Comparison of ENCODE assay signal across 1 cellular context in genomic region chr21:43311303-43311817, GRCh38.
TF ChIP-seq lines count a peak whose summit lies in the region.

No MANE protein-coding gene starts in this region.

TF ChIP-seq in HEK293, 187 proteins besides CTCF, POLR2A, EP300 and RAD21 (continued from another document and continues in another):
- TF ChIP-seq ATF2 (tag by site-specific recombination; IDR thresholded peaks at IDR 0.05; ENCODE audit: low read depth) (peak; percentile 79), ZEB2 (tag by site-specific recombination; IDR thresholded peaks at IDR 0.05) (no peak), ZNF311 (tag by site-specific recombination; IDR thresholded peaks at IDR 0.05; ENCODE audit: borderline replicate concordance) (no peak), ZNF433 (tag by site-specific recombination; IDR thresholded peaks at IDR 0.05; ENCODE audit: low read depth) (no peak), ZNF610 (tag by site-specific recombination; IDR thresholded peaks at IDR 0.05; ENCODE audit: borderline replicate concordance) (no peak), ZNF335 (tag by site-specific recombination; conservative IDR thresholded peaks at IDR 0.05) (no peak), ZBTB17 (tag by site-specific recombination; IDR thresholded peaks at IDR 0.05) (0 out of 2 replicates have a peak, but pooled peaks have one; percentile 33), HOXA7 (CRISPR knock-in tag; IDR thresholded peaks at IDR 0.05; ENCODE audit: borderline replicate concordance) (no peak), AEBP2 (tag by site-specific recombination; IDR thresholded peaks at IDR 0.05; ENCODE audit: borderline replicate concordance) (no peak), ZNF629 (tag by site-specific recombination; IDR thresholded peaks at IDR 0.05) (peak; percentile 72), KLF16 (tag by site-specific recombination; IDR thresholded peaks at IDR 0.05) (no peak), ZFP37 (tag by site-specific recombination; IDR thresholded peaks at IDR 0.05) (no peak), ZSCAN16 (tag by site-specific recombination; IDR thresholded peaks at IDR 0.05) (no peak), ZNF121 (tag by site-specific recombination; IDR thresholded peaks at IDR 0.05) (no peak), ZNF18 (tag by site-specific recombination; IDR thresholded peaks at IDR 0.05) (no peak), ZIC2 (tag by site-specific recombination; IDR thresholded peaks at IDR 0.05) (peak; percentile 89), TCF7L2 (IDR thresholded peaks at IDR 0.05; ENCODE audit: borderline replicate concordance, low read depth, low read length) (no peak), ZNF174 (tag by site-specific recombination; IDR thresholded peaks at IDR 0.05) (no peak), GLIS1 (tag by site-specific recombination; IDR thresholded peaks at IDR 0.05) (peak; percentile 100), ZNF692 (tag by site-specific recombination; IDR thresholded peaks at IDR 0.05) (peak; percentile 80), SCRT2 (tag by site-specific recombination; IDR thresholded peaks at IDR 0.05) (no peak), ZNF473 (tag by site-specific recombination; IDR thresholded peaks at IDR 0.05) (no peak), ZNF449 (tag by site-specific recombination; IDR thresholded peaks at IDR 0.05) (no peak), ZNF324 (tag by site-specific recombination; IDR thresholded peaks at IDR 0.05) (no peak; the same call in 1 of the 2 replicates), BCL11B (tag by site-specific recombination; IDR thresholded peaks at IDR 0.05; ENCODE audit: low read depth) (no peak), KLF1 (tag by site-specific recombination; IDR thresholded peaks at IDR 0.05) (peak; percentile 66), ZFP41 (tag by site-specific recombination; IDR thresholded peaks at IDR 0.05; ENCODE audit: borderline replicate concordance) (no peak), IKZF3 (tag by site-specific recombination; IDR thresholded peaks at IDR 0.05) (no peak), EGR2 (tag by site-specific recombination; IDR thresholded peaks at IDR 0.05; ENCODE audit: low read depth) (no peak)
- TF ChIP-seq, protein P1, sequence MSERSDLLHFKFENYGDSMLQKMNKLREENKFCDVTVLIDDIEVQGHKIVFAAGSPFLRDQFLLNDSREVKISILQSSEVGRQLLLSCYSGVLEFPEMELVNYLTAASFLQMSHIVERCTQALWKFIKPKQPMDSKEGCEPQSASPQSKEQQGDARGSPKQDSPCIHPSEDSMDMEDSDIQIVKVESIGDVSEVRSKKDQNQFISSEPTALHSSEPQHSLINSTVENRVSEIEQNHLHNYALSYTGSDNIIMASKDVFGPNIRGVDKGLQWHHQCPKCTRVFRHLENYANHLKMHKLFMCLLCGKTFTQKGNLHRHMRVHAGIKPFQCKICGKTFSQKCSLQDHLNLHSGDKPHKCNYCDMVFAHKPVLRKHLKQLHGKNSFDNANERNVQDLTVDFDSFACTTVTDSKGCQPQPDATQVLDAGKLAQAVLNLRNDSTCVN (tag by site-specific recombination; optimal IDR thresholded peaks at IDR 0.05), result no peak
- TF ChIP-seq, protein P2, sequence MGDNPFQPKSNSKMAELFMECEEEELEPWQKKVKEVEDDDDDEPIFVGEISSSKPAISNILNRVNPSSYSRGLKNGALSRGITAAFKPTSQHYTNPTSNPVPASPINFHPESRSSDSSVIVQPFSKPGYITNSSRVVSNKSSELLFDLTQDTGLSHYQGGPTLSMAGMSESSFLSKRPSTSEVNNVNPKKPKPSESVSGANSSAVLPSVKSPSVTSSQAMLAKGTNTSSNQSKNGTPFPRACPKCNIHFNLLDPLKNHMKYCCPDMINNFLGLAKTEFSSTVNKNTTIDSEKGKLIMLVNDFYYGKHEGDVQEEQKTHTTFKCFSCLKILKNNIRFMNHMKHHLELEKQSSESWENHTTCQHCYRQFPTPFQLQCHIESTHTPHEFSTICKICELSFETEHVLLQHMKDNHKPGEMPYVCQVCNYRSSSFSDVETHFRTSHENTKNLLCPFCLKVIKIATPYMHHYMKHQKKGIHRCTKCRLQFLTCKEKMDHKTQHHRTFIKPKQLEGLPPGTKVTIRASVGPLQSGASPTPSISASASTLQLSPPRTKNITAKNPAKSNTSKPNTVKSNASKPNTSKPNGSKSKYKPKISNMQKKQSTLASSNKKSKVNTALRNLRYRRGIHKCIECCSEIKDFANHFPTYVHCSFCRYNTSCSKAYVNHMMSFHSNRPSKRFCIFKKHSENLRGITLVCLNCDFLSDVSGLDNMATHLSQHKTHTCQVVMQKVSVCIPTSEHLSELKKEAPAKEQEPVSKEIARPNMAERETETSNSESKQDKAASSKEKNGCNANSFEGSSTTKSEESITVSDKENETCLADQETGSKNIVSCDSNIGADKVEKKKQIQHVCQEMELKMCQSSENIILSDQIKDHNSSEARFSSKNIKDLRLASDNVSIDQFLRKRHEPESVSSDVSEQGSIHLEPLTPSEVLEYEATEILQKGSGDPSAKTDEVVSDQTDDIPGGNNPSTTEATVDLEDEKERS (tag by site-specific recombination; IDR thresholded peaks at IDR 0.05), result no peak
- TF ChIP-seq, protein P3, sequence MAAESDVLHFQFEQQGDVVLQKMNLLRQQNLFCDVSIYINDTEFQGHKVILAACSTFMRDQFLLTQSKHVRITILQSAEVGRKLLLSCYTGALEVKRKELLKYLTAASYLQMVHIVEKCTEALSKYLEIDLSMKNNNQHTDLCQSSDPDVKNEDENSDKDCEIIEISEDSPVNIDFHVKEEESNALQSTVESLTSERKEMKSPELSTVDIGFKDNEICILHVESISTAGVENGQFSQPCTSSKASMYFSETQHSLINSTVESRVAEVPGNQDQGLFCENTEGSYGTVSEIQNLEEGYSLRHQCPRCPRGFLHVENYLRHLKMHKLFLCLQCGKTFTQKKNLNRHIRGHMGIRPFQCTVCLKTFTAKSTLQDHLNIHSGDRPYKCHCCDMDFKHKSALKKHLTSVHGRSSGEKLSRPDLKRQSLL (tag by site-specific recombination; IDR thresholded peaks at IDR 0.05), result peak; percentile 50; the same call in 1 of the 2 replicates
- TF ChIP-seq, protein P4, sequence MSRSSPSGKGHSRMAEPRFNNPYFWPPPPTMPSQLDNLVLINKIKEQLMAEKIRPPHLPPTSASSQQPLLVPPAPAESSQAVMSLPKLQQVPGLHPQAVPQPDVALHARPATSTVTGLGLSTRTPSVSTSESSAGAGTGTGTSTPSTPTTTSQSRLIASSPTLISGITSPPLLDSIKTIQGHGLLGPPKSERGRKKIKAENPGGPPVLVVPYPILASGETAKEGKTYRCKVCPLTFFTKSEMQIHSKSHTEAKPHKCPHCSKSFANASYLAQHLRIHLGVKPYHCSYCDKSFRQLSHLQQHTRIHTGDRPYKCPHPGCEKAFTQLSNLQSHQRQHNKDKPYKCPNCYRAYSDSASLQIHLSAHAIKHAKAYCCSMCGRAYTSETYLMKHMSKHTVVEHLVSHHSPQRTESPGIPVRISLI (tag by site-specific recombination; IDR thresholded peaks at IDR 0.05), result 0 out of 2 replicates have a peak, but pooled peaks have one; percentile 21
- TF ChIP-seq, protein P5, sequence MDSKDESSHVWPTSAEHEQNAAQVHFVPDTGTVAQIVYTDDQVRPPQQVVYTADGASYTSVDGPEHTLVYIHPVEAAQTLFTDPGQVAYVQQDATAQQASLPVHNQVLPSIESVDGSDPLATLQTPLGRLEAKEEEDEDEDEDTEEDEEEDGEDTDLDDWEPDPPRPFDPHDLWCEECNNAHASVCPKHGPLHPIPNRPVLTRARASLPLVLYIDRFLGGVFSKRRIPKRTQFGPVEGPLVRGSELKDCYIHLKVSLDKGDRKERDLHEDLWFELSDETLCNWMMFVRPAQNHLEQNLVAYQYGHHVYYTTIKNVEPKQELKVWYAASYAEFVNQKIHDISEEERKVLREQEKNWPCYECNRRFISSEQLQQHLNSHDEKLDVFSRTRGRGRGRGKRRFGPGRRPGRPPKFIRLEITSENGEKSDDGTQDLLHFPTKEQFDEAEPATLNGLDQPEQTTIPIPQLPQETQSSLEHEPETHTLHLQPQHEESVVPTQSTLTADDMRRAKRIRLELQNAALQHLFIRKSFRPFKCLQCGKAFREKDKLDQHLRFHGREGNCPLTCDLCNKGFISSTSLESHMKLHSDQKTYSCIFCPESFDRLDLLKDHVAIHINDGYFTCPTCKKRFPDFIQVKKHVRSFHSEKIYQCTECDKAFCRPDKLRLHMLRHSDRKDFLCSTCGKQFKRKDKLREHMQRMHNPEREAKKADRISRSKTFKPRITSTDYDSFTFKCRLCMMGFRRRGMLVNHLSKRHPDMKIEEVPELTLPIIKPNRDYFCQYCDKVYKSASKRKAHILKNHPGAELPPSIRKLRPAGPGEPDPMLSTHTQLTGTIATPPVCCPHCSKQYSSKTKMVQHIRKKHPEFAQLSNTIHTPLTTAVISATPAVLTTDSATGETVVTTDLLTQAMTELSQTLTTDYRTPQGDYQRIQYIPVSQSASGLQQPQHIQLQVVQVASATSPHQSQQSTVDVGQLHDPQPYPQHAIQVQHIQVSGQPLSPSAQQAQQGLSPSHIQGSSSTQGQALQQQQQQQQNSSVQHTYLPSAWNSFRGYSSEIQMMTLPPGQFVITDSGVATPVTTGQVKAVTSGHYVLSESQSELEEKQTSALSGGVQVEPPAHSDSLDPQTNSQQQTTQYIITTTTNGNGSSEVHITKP (tag by site-specific recombination; IDR thresholded peaks at IDR 0.05), result peak; percentile 33; the same call in 1 of the 2 replicates
- TF ChIP-seq, protein P6, sequence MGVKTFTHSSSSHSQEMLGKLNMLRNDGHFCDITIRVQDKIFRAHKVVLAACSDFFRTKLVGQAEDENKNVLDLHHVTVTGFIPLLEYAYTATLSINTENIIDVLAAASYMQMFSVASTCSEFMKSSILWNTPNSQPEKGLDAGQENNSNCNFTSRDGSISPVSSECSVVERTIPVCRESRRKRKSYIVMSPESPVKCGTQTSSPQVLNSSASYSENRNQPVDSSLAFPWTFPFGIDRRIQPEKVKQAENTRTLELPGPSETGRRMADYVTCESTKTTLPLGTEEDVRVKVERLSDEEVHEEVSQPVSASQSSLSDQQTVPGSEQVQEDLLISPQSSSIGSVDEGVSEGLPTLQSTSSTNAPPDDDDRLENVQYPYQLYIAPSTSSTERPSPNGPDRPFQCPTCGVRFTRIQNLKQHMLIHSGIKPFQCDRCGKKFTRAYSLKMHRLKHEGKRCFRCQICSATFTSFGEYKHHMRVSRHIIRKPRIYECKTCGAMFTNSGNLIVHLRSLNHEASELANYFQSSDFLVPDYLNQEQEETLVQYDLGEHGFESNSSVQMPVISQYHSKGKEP (tag by site-specific recombination; IDR thresholded peaks at IDR 0.05), result 0 out of 2 replicates have a peak, but pooled peaks have one; percentile 49
